12 cellular contexts compared by ENCODE assay signal in genomic region chr15:68231102-68231818, GRCh38. TPM values are rescaled to one million over a fixed set of nuclear protein-coding genes. Genes with fewer than 3 reads are reported as not detected.
DNase-seq lines count a peak whose midpoint lies in the region; ATAC-seq and TF ChIP-seq lines count a peak whose summit lies in the region.
"Had no signal": no experiment of that assay in that cellular context is flagged by ENCODE, and none has a peak within 500 bp of the region (broad histone marks: within the 10 kb centered on the region; RNA-seq: fewer than 3 reads in every experiment).

No MANE protein-coding gene starts in this region.

- ATAC-seq in central memory CD8-positive, alpha-beta T cell (replicated peaks; ENCODE audit: extremely low read depth, poor library complexity, severe bottlenecking) = no peak
- no peak for ATAC-seq in HG03460 (IDR thresholded peaks at IDR 0.05; ENCODE audit: unreplicated experiment)

- peak overlapping the region; percentile 19 for H3K4me3 Mint-ChIP-seq in T-helper 2 cell treated with Interferon-gamma antibody and Interleukin-4, amounts not matched to agents 5 μg/mL and 100 μg/mL, for 36 hours
- H3K4me3 Mint-ChIP-seq in central memory CD8-positive, alpha-beta T cell = peak overlapping the region; percentile 52
- peak overlapping the region; percentile 53 for H3K4me3 Mint-ChIP-seq in progenitor cell of endocrine pancreas (ENCODE audit: low read depth)

- H3K4me1 Mint-ChIP-seq in T-helper 2 cell treated with Interferon-gamma antibody and Interleukin-4, amounts not matched to agents 5 μg/mL and 100 μg/mL, for 36 hours (ENCODE audit: low read depth) = peaks cover 25% of the 10 kb centered on the region
- H3K4me1 Mint-ChIP-seq in central memory CD8-positive, alpha-beta T cell = peaks cover 31% of the 10 kb centered on the region
- peaks cover 17% of the 10 kb centered on the region for H3K4me1 Mint-ChIP-seq in progenitor cell of endocrine pancreas (ENCODE audit: low read depth)

- H3K27ac Mint-ChIP-seq in T-helper 2 cell treated with Interferon-gamma antibody and Interleukin-4, amounts not matched to agents 5 μg/mL and 100 μg/mL, for 36 hours = no peak overlapping the region
- H3K27ac Mint-ChIP-seq in central memory CD8-positive, alpha-beta T cell (ENCODE audit: low read depth) = no peak overlapping the region
- no peak overlapping the region for H3K27ac Mint-ChIP-seq in progenitor cell of endocrine pancreas

- H3K9me3 Mint-ChIP-seq in T-helper 2 cell treated with Interferon-gamma antibody and Interleukin-4, amounts not matched to agents 5 μg/mL and 100 μg/mL, for 36 hours = no peaks in the 10 kb centered on the region
- H3K9me3 Mint-ChIP-seq in central memory CD8-positive, alpha-beta T cell = no peaks in the 10 kb centered on the region
- H3K9me3 Mint-ChIP-seq in progenitor cell of endocrine pancreas (ENCODE audit: low read depth) = no peaks in the 10 kb centered on the region

- DNase-seq in T-helper 2 cell treated with Interferon-gamma antibody and Interleukin-4, amounts not matched to agents 5 μg/mL and 100 μg/mL, for 36 hours (ENCODE audit: low spot score) = no peak
- DNase-seq in T-helper 2 cell = no peak
- DNase-seq in NCI-H82 (lab: John Stamatoyannopoulos, UW) = peak; percentile 99
- no peak for DNase-seq in central memory CD8-positive, alpha-beta T cell (ENCODE audit: low spot score in 2 of 2)
- DNase-seq in progenitor cell of endocrine pancreas (ENCODE audit: low spot score, unreplicated experiment) = no peak
- DNase-seq in hypothalamus (lab: John Stamatoyannopoulos, UW) = no peak
- DNase-seq in islet precursor cell = no peak
- DNase-seq: cortex of kidney, GDM1, kidney glomerular epithelial cell, NCI-H187 had no signal

- H3K36me3 Mint-ChIP-seq in T-helper 2 cell treated with Interferon-gamma antibody and Interleukin-4, amounts not matched to agents 5 μg/mL and 100 μg/mL, for 36 hours (ENCODE audit: low read depth) = peaks cover 8% of the 10 kb centered on the region
- peaks cover 2% of the 10 kb centered on the region for H3K36me3 Mint-ChIP-seq in central memory CD8-positive, alpha-beta T cell (ENCODE audit: insufficient read depth)
- H3K36me3 Mint-ChIP-seq in progenitor cell of endocrine pancreas (ENCODE audit: insufficient read depth) = no peaks in the 10 kb centered on the region

- no peak for TF ChIP-seq CTCF in progenitor cell of endocrine pancreas (IDR thresholded peaks at IDR 0.05; ENCODE audit: unreplicated experiment)

- peaks cover 6% of the 10 kb centered on the region for H3K27me3 Mint-ChIP-seq in T-helper 2 cell treated with Interferon-gamma antibody and Interleukin-4, amounts not matched to agents 5 μg/mL and 100 μg/mL, for 36 hours (ENCODE audit: low read depth)
- H3K27me3 Mint-ChIP-seq in central memory CD8-positive, alpha-beta T cell = peaks cover 21% of the 10 kb centered on the region
- peaks cover 16% of the 10 kb centered on the region for H3K27me3 Mint-ChIP-seq in progenitor cell of endocrine pancreas

RNA-seq across cellular contexts. Expression of gene CLN6, which starts 1.7 kb away (rescaled TPM):
- total RNA-seq in progenitor cell of endocrine pancreas = 46.6 and 48.4 TPM in 2 replicates

RNA-seq across cellular contexts. Expression of gene CALML4, which starts 26.1 kb away (rescaled TPM):
- 9.7 and 11.9 TPM in 2 replicates for total RNA-seq in progenitor cell of endocrine pancreas

RNA-seq across cellular contexts. Expression of gene FEM1B, which starts 46.3 kb away (rescaled TPM):
- total RNA-seq in progenitor cell of endocrine pancreas = 45.9 and 50.5 TPM in 2 replicates
